Comparison of ENCODE assay signal across 7 cellular contexts in genomic region chr1:110338200-110339039, GRCh38.
DNase-seq lines count a peak whose midpoint lies in the region; ATAC-seq lines count a peak whose summit lies in the region.

No MANE protein-coding gene starts in this region.

- ATAC-seq in GM18511 (IDR thresholded peaks at IDR 0.05; ENCODE audit: unreplicated experiment) (peak; percentile 78), HG02981 (IDR thresholded peaks at IDR 0.05; ENCODE audit: unreplicated experiment) (peak; percentile 67)

- peak overlapping the region; percentile 74 for H3K4me3 ChIP-seq in skeletal muscle cell (ENCODE audit: low read depth, low read length)

- DNase-seq in NCI-H2029 (lab: John Stamatoyannopoulos, UW) (peak; percentile 99), T-helper 9 cell (peak; percentile 91), astrocyte of the hippocampus (ENCODE audit: low read depth, low spot score) (peak; percentile 100), iPS DF 4.7 (ENCODE audit: extremely low read depth, low spot score) (peak; percentile 100), skeletal muscle cell (ENCODE audit: low read depth) (no peak)
